Comparison of ENCODE assay signal across 16 cellular contexts in genomic region chr2:240836781-240837467, GRCh38. TPM values are rescaled to one million over a fixed set of nuclear protein-coding genes. Genes with fewer than 3 reads are reported as not detected.
DNase-seq lines count a peak whose midpoint lies in the region; ATAC-seq and TF ChIP-seq lines count a peak whose summit lies in the region.
"Had no signal": no experiment of that assay in that cellular context is flagged by ENCODE, and none has a peak within 500 bp of the region (broad histone marks: within the 10 kb centered on the region; RNA-seq: fewer than 3 reads in every experiment).

No MANE protein-coding gene starts in this region.

- H3K9me3 ChIP-seq in smooth muscle cell (replicated peaks; ENCODE audit: low read depth) = no peaks in the 10 kb centered on the region

- H4K20me1 ChIP-seq in smooth muscle cell (ENCODE audit: low read depth) = no peaks in the 10 kb centered on the region

- H3K4me3 ChIP-seq in astrocyte of the spinal cord (ENCODE audit: low read depth, low read length) = no peak overlapping the region
- H3K4me3 ChIP-seq in smooth muscle cell = no peak overlapping the region

- no peaks in the 10 kb centered on the region for H3K9me3 Mint-ChIP-seq in type B pancreatic cell
- H3K9me3 Mint-ChIP-seq: activated naive CD4-positive, alpha-beta T cell treated with anti-CD3 and anti-CD28 coated beads, Interleukin-2, amount 50 U/mL, for 72 hours; nephron had no signal

- H3K4me1 Mint-ChIP-seq in type B pancreatic cell (ENCODE audit: unreplicated experiment) = no peaks in the 10 kb centered on the region
- H3K4me1 Mint-ChIP-seq: nephron had no signal

- H3K27me3 ChIP-seq in smooth muscle cell (ENCODE audit: low read depth) = peaks cover 4% of the 10 kb centered on the region

- no peaks in the 10 kb centered on the region for H3K36me3 Mint-ChIP-seq in type B pancreatic cell
- H3K36me3 Mint-ChIP-seq: activated naive CD4-positive, alpha-beta T cell treated with anti-CD3 and anti-CD28 coated beads, Interleukin-2, amount 50 U/mL, for 72 hours had no signal

- peak overlapping the region; percentile 59 for H3K27ac ChIP-seq in smooth muscle cell (ENCODE audit: low read depth)

- in situ Hi-C loops in astrocyte of the spinal cord (cut with HindIII; ENCODE audit: low sequenced_read_pairs) = no loop called here

- no peaks in the 10 kb centered on the region for H3K79me2 ChIP-seq in smooth muscle cell (ENCODE audit: low read depth)

- 40% methylated on average over 17 of the region's 17 CpGs for WGBS in smooth muscle cell (ENCODE audit: low lambda C conversion rate)

- H3K9ac ChIP-seq in smooth muscle cell (ENCODE audit: low read depth) = no peak overlapping the region

- H3K4me3 Mint-ChIP-seq in type B pancreatic cell = no peak overlapping the region
- H3K4me3 Mint-ChIP-seq: nephron had no signal

- H3K27me3 Mint-ChIP-seq in type B pancreatic cell = peaks cover 23% of the 10 kb centered on the region

- DNase-seq in GM04504 (ENCODE audit: low read depth) (peak; percentile 26), astrocyte of the spinal cord (ENCODE audit: low read depth, low spot score) (peak; percentile 37), hypothalamus (lab: John Stamatoyannopoulos, UW) (peak in 36 of 51 donors; percentile 12 to 77 (median 50)), smooth muscle cell (lab: John Stamatoyannopoulos, UW; ENCODE audit: unreplicated experiment) (no peak), type B pancreatic cell (ENCODE audit: extremely low spot score, unreplicated experiment) (no peak)
- DNase-seq in stimulated activated CD4-positive, alpha-beta T cell treated with anti-CD3 and anti-CD28 coated beads, Interleukin-4, amount 100 ng/mL, for 24 hours = no peak
- DNase-seq: activated CD4-positive, alpha-beta T cell treated with anti-CD3 and anti-CD28 coated beads, Interleukin-2, amount 50 U/mL, for 48 hours; NCI-H1436 treated with DMSO at 0.1 percent for 48 hours; NCI-H774; stimulated activated CD4-positive, alpha-beta T cell treated with anti-CD3 and anti-CD28 coated beads, Interleukin-1b, Interleukin-23, amount 100 ng/mL, for 48 hours; stimulated activated naive CD4-positive, alpha-beta T cell; SW 1271 had no signal

- no peaks in the 10 kb centered on the region for H3K36me3 ChIP-seq in smooth muscle cell (ENCODE audit: low read depth)

- no peak overlapping the region for H2AFZ ChIP-seq in smooth muscle cell (ENCODE audit: low read depth)

- ATAC-seq in GM19463 (IDR thresholded peaks at IDR 0.05; ENCODE audit: unreplicated experiment) (no peak), GM19328 (IDR thresholded peaks at IDR 0.05; ENCODE audit: unreplicated experiment) (no peak)
- ATAC-seq: activated naive CD4-positive, alpha-beta T cell treated with anti-CD3 and anti-CD28 coated beads, Interleukin-2, amount 50 U/mL, for 72 hours had no signal

- H3F3A ChIP-seq in smooth muscle cell (ENCODE audit: low read depth) = no peaks in the 10 kb centered on the region

- peak overlapping the region; percentile 59 for H3K4me2 ChIP-seq in smooth muscle cell

- H3K27ac Mint-ChIP-seq in type B pancreatic cell = no peak overlapping the region
- H3K27ac Mint-ChIP-seq: activated naive CD4-positive, alpha-beta T cell treated with anti-CD3 and anti-CD28 coated beads, Interleukin-2, amount 50 U/mL, for 72 hours; nephron had no signal

- no peak for TF ChIP-seq CTCF in astrocyte of the spinal cord (IDR thresholded peaks at IDR 0.05; ENCODE audit: low read depth, low read length)
- no peak for TF ChIP-seq CTCF in smooth muscle cell (IDR thresholded peaks at IDR 0.05; ENCODE audit: borderline replicate concordance, insufficient read depth, poor library complexity, severe bottlenecking)
- no peak for TF ChIP-seq CTCF in type B pancreatic cell (conservative IDR thresholded peaks at IDR 0.05)

- peaks cover 6% of the 10 kb centered on the region for H3K4me1 ChIP-seq in smooth muscle cell (ENCODE audit: low read depth)

RNA-seq across cellular contexts. Expression of gene KIF1A, which starts 16.9 kb away (rescaled TPM):
- total RNA-seq in smooth muscle cell = 3.1 and 8.4 TPM in 2 replicates
- 4.6 and 8.1 TPM in 2 replicates for polyA plus RNA-seq in smooth muscle cell
- 78.4 and 112 TPM in 2 replicates for total RNA-seq in type B pancreatic cell (ENCODE audit: low replicate concordance)

RNA-seq across cellular contexts. Expression of gene AGXT, which starts 31.7 kb away (rescaled TPM):
- not detected in 2 replicates for total RNA-seq in smooth muscle cell
- 0.12 TPM in 1 of 2 replicates, not detected in the other for polyA plus RNA-seq in smooth muscle cell
- 0.51 and 1.00 TPM in 2 replicates for total RNA-seq in type B pancreatic cell (ENCODE audit: low replicate concordance)
- total RNA-seq: activated naive CD4-positive, alpha-beta T cell treated with anti-CD3 and anti-CD28 coated beads, Interleukin-2, amount 50 U/mL, for 72 hours had no signal

RNA-seq across cellular contexts. Expression of gene MAB21L4, which starts 59.0 kb away (rescaled TPM):
- 0.99 and 2.2 TPM in 2 replicates for total RNA-seq in smooth muscle cell
- 0.53 TPM in 1 of 2 replicates, not detected in the other for polyA plus RNA-seq in smooth muscle cell
- 62.0 and 157 TPM in 2 replicates for total RNA-seq in type B pancreatic cell (ENCODE audit: low replicate concordance)
- total RNA-seq: activated naive CD4-positive, alpha-beta T cell treated with anti-CD3 and anti-CD28 coated beads, Interleukin-2, amount 50 U/mL, for 72 hours had no signal

Comparison
In these comparisons a context has a peak if more than half of its experiments do, and no peak if none do; other contexts are left out.
1. DNase-seq: peak in GM04504 (single experiment), astrocyte of the spinal cord (single experiment) and hypothalamus (36 of 51); none in smooth muscle cell (single experiment), type B pancreatic cell (single experiment) and stimulated activated CD4-positive, alpha-beta T cell treated with anti-CD3 and anti-CD28 coated beads, Interleukin-4, amount 100 ng/mL, for 24 hours (single experiment).
2. RNA of gene MAB21L4, which starts 59.0 kb away (total RNA-seq): 62.0 to 157 TPM in type B pancreatic cell; 0.99 to 2.2 TPM in smooth muscle cell; every median in the first group is over 10 times any median in the second.